8 cellular contexts compared by ENCODE assay signal in the genomic region with DNA sequence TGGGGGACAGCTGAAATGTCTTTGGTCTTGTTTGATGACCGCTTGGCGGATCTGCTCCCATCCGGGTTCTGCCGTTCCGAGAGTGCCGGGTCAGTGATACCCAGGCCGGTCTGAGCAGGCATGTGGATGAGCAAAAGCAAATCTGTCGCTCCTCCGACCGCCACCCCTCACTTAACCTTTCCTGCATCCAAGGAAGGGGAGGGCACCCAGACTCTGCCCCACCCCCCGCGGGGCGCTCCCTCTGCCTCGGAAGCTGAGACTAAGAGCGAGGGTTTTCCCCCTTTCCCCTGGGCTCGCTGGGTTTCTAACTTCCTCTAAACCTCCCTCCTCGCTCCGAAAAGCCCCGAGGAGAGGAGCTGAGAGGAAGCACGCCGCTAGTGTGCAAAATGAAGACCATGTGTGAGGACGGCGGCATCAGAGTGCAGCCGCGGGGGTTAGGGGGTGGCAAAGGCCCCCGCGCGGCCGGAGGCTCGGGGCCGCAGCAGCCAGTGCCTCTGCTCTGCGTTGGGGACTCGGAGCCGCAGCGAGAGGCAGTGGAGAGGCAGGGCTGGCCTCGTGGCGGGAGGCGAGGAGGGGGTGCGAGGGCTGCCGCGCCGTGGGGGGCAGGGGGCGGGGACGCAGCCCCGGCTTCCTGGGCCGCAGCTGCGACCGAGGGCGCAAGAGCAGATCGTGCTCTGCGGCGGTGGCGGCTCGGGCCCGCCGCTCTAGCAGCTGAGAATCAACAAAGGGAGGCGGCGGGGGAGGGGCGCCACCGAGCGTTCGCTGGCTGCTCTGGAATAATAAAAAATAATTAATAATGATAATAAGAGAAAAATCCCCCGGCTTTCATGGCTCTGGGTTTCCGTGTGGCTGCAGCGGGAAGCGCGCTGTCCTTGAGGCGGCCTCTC. TPM values are rescaled to one million over a fixed set of nuclear protein-coding genes. Genes with fewer than 3 reads are reported as not detected.
DNase-seq lines count a peak whose midpoint lies in the region; ATAC-seq, FAIRE-seq and TF ChIP-seq lines count a peak whose summit lies in the region.

No MANE protein-coding gene starts in this region.

- no peak overlapping the region for H3K27ac ChIP-seq in H1 (ENCODE audit: low read depth, low read length)
- peak overlapping the region; percentile 43 to 66 for H3K27ac ChIP-seq in thoracic aorta

- H3K23ac ChIP-seq in H1 (ENCODE audit: insufficient read length): no peak overlapping the region

- peak overlapping the region; percentile 74 for H4K91ac ChIP-seq in H1 (replicated peaks; ENCODE audit: insufficient read length, low read length)

- peak overlapping the region; percentile 36 to 86 (median 54) for H3K4me3 ChIP-seq in H1 (ENCODE audit: extremely low read depth in 1 of 4, insufficient read depth in 2 of 4, low read depth in 3 of 4, low read length in 4 of 4)
- H3K4me3 ChIP-seq in mononuclear cell (ENCODE audit: low read length): peak overlapping the region; percentile 28
- peak overlapping the region; percentile 74 for H3K4me3 ChIP-seq in thoracic aorta

- H2BK120ac ChIP-seq in H1 (replicated peaks; ENCODE audit: low read depth, low read length): no peak overlapping the region

- H3K18ac ChIP-seq in H1 (ENCODE audit: extremely low read depth, low read length): peak overlapping the region; percentile 71

- no peak for FAIRE-seq in H1 (lab: Jason Lieb, UNC)

- H3K14ac ChIP-seq in H1 (ENCODE audit: insufficient read length): no peak overlapping the region

- H3K9me3 ChIP-seq in H1 (ENCODE audit: insufficient read depth in 2 of 2, low read depth in 1 of 2, low read length in 1 of 2): no peaks in the 10 kb centered on the region
- H3K9me3 ChIP-seq in mononuclear cell (ENCODE audit: low read depth, low read length): no peaks in the 10 kb centered on the region
- no peaks in the 10 kb centered on the region for H3K9me3 ChIP-seq in thoracic aorta

- H3K9ac ChIP-seq in H1 (replicated peaks in 1 of 4; ENCODE audit: extremely low read depth in 1 of 4, low read depth in 3 of 4, low read length in 3 of 4): peak overlapping the region in 1 of 4 experiments; percentile 39; a peak in 2 of 7 replicates

- H3K23me2 ChIP-seq in H1 (ENCODE audit: low read depth, low read length): peaks cover 31% of the 10 kb centered on the region; the same call in 1 of the 2 replicates

- TF ChIP-seq RAD21 in H1 (IDR thresholded peaks at IDR 0.05 in 1 of 2, conservative IDR thresholded peaks at IDR 0.05 in 1 of 2; ENCODE audit: low read depth in 2 of 2, low read length in 2 of 2): no peak

- peak overlapping the region; percentile 60 for H4K5ac ChIP-seq in H1 (ENCODE audit: insufficient read length, low read depth, low read length)

- H2BK15ac ChIP-seq in H1 (ENCODE audit: low read length): no peak overlapping the region

- H3K56ac ChIP-seq in H1 (replicated peaks; ENCODE audit: insufficient read length, low read depth, low read length): no peak overlapping the region

- no peak overlapping the region for H4K8ac ChIP-seq in H1 (ENCODE audit: extremely low read depth, insufficient read depth, low read length)

- no peaks in the 10 kb centered on the region; a peak in 1 of 4 replicates for H3K79me2 ChIP-seq in H1 (ENCODE audit: control insufficient read depth in 1 of 2, insufficient read depth in 2 of 2, low read length in 2 of 2)

- H3K27me3 ChIP-seq in H1 (replicated peaks in 1 of 4; ENCODE audit: control insufficient read depth in 3 of 4, extremely low read depth in 1 of 4, insufficient read depth in 3 of 4, low read length in 3 of 4) (peaks cover 8 to 36% (median 28%) of the 10 kb centered on the region in 4 experiments), mononuclear cell (ENCODE audit: insufficient read depth, low read length) (no peaks in the 10 kb centered on the region), thoracic aorta (replicated peaks; ENCODE audit: insufficient read depth) (no peaks in the 10 kb centered on the region)

- POLR2A ChIA-PET in H1 (lab: Charles Lee; ENCODE audit: partially characterized antibody): interaction anchor here (0.6 to 20.0 kb wide), 10 partner anchors 8 to 76 kb away, joined by 3 to 509 read pairs (median 4); a partner anchor contains a TSS

- peak; percentile 64 for ATAC-seq in GM21515 (IDR thresholded peaks at IDR 0.05; ENCODE audit: unreplicated experiment)
- ATAC-seq in thoracic aorta (ENCODE audit: insufficient number of reproducible peaks, low FRiP score, low read depth): no peak

- no peaks in the 10 kb centered on the region for H3K79me1 ChIP-seq in H1 (ENCODE audit: low read depth, low read length)

- CTCF ChIA-PET in H1 (lab: Charles Lee; ENCODE audit: partially characterized antibody): interaction anchor here (1.1 to 1.4 kb wide), 2 partner anchors 14 to 16 kb away, joined by 3 to 4 read pairs; no protein-coding TSS in a partner anchor

- H2BK20ac ChIP-seq in H1 (ENCODE audit: low read length): no peak overlapping the region

- peak; percentile 52 for DNase-seq in DMS53 treated with DMSO at 0.1 percent for 48 hours (lab: John Stamatoyannopoulos, UW; ENCODE audit: unreplicated experiment)
- peak; percentile 74 for DNase-seq in NAMALWA (ENCODE audit: low spot score)
- peak; percentile 68 for DNase-seq in activated CD4-positive, CD25-positive, alpha-beta regulatory T cell treated with anti-CD3 and anti-CD28 coated beads, Interleukin-2, amount 50 U/mL, for 72 hours
- peak in 1 of 2 experiments; percentile 51 for DNase-seq in H1 (ENCODE audit: low read depth in 1 of 2, low spot score in 2 of 2)
- no peak for DNase-seq in thoracic aorta (ENCODE audit: low spot score)
- DNase-seq in dedifferentiated amniotic fluid mesenchymal stem cell (ENCODE audit: extremely low spot score): no peak

- no peak overlapping the region for H2AK5ac ChIP-seq in H1 (ENCODE audit: low read depth, low read length)

- H3K4me1 ChIP-seq in H1 (replicated peaks in 1 of 4; ENCODE audit: control insufficient read depth in 3 of 4, insufficient read depth in 4 of 4, low read length in 3 of 4): peaks cover 6 to 22% (median 15%) of the 10 kb centered on the region in 4 experiments
- peaks cover 56% of the 10 kb centered on the region for H3K4me1 ChIP-seq in mononuclear cell (ENCODE audit: insufficient read depth, low read length)
- no peaks in the 10 kb centered on the region for H3K4me1 ChIP-seq in thoracic aorta (ENCODE audit: control insufficient read depth in 1 of 2, low read depth in 2 of 2)

- TF ChIP-seq EP300 in H1 (IDR thresholded peaks at IDR 0.05; ENCODE audit: borderline replicate concordance in 1 of 2, low read depth in 2 of 2, low read length in 2 of 2): no peak

- peak overlapping the region; percentile 71; the same call in 1 of the 2 replicates for H2BK5ac ChIP-seq in H1 (ENCODE audit: low read depth, low read length)

- TF ChIP-seq CTCF in H1 (IDR thresholded peaks at IDR 0.05; ENCODE audit: control extremely low read depth in 1 of 3, insufficient read depth in 1 of 3, low read depth in 1 of 3, low read length in 3 of 3) (no peak), thoracic aorta (IDR thresholded peaks at IDR 0.05) (no peak)

- no CpG with 5 or more reads among the region's 68 CpGs for WGBS in H1 (ENCODE audit: extremely low coverage in 1 of 2, insufficient coverage in 1 of 2, insufficient read length in 1 of 2, insufficient replicate concordance in 2 of 2, low coverage in 1 of 2, low lambda C conversion rate in 2 of 2, missing lambda C conversion rate in 1 of 2), 2 experiments

- TF ChIP-seq POLR2A in H1 (IDR thresholded peaks at IDR 0.05; ENCODE audit: control extremely low read depth in 1 of 2, low read depth in 2 of 2, low read length in 2 of 2): no peak; a peak in 1 of 3 replicates

- no peak overlapping the region for H2BK12ac ChIP-seq in H1 (ENCODE audit: low read depth, low read length)

- peaks cover 0 to 4% of the 10 kb centered on the region in 2 experiments for H4K20me1 ChIP-seq in H1 (replicated peaks in 1 of 2; ENCODE audit: control insufficient read depth in 1 of 2, insufficient read depth in 2 of 2, low read length in 2 of 2)

- no peak overlapping the region for H3K4ac ChIP-seq in H1 (replicated peaks; ENCODE audit: insufficient read length, low read depth, low read length)

- H2AFZ ChIP-seq in H1 (ENCODE audit: low read length): no peak overlapping the region

- no peaks in the 10 kb centered on the region for H3K36me3 ChIP-seq in H1 (ENCODE audit: control insufficient read depth in 2 of 4, insufficient read depth in 4 of 4, low read length in 3 of 4)
- no peaks in the 10 kb centered on the region for H3K36me3 ChIP-seq in thoracic aorta

- H3K4me2 ChIP-seq in H1 (ENCODE audit: insufficient read depth in 1 of 2, low read depth in 2 of 2, low read length in 2 of 2): peak overlapping the region; percentile 71 to 92

TF ChIP-seq in H1, 55 proteins besides CTCF, POLR2A, EP300 and RAD21:
- TF ChIP-seq SRF (IDR thresholded peaks at IDR 0.05; ENCODE audit: low read depth, low read length) (no peak), RBBP5 (IDR thresholded peaks at IDR 0.05; ENCODE audit: borderline replicate concordance, low read depth, low read length) (0 out of 2 replicates have a peak, but pooled peaks have one; percentile 12), ASH2L (IDR thresholded peaks at IDR 0.05; ENCODE audit: low read length) (peak; percentile 30), CTBP2 (IDR thresholded peaks at IDR 0.05; ENCODE audit: borderline replicate concordance, insufficient read depth, insufficient read length, low read length) (no peak), POLR2AphosphoS5 (IDR thresholded peaks at IDR 0.05; ENCODE audit: low read depth, low read length) (no peak)
- TF ChIP-seq, protein P1, sequence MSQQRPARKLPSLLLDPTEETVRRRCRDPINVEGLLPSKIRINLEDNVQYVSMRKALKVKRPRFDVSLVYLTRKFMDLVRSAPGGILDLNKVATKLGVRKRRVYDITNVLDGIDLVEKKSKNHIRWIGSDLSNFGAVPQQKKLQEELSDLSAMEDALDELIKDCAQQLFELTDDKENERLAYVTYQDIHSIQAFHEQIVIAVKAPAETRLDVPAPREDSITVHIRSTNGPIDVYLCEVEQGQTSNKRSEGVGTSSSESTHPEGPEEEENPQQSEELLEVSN (IDR thresholded peaks at IDR 0.05): peak; percentile 34; the same call in 1 of the 2 replicates
- TF ChIP-seq, protein P2, sequence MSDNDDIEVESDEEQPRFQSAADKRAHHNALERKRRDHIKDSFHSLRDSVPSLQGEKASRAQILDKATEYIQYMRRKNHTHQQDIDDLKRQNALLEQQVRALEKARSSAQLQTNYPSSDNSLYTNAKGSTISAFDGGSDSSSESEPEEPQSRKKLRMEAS (IDR thresholded peaks at IDR 0.05): peak; percentile 72

RNA-seq across cellular contexts. Expression of a gene that starts 55.8 kb away (rescaled TPM):
- 50.8 and 54.7 TPM in 2 replicates for total RNA-seq in H1 (2021; fragmentation: NEBNext Ultra II Directional; extraction: Animal tissue kit (Norgen Biotek cat#: 25700))
- polyA plus RNA-seq in H1 (2011; rRNA removed): 25.0 and 38.7 TPM in 2 replicates
- polyA plus RNA-seq in H1 (2011; cell fraction: cytosol; rRNA removed): 23.7 TPM
- 71.8 TPM for polyA plus RNA-seq in H1 (2011; cell fraction: nucleus; rRNA removed)
- polyA plus RNA-seq in H1 (2012, experiment 1 of 2): 30.9 to 39.5 TPM (median 38.0 TPM) in 4 replicates
- 13.5 TPM for polyA plus RNA-seq in H1 (2012, experiment 2 of 2)
- 27.2 TPM for polyA plus RNA-seq in H1 (2013, experiment 1 of 2)
- polyA plus RNA-seq in H1 (2013, experiment 2 of 2): 25.2 TPM
- 34.2 and 37.3 TPM in 2 replicates for polyA minus RNA-seq in H1 (2011; rRNA and poly(A)+ RNA removed)
- polyA minus RNA-seq in H1 (2011; cell fraction: cytosol; rRNA and poly(A)+ RNA removed): 61.1 TPM
- polyA minus RNA-seq in H1 (2011; cell fraction: nucleus; rRNA and poly(A)+ RNA removed): 51.4 TPM
- total RNA-seq in mononuclear cell (42.3 TPM), thoracic aorta (10 to 100 TPM; 28.6 to 30.7 TPM)

Comparison
In these comparisons a context has a peak if more than half of its experiments do, and no peak if none do; other contexts are left out.
1. DNase-seq: peak in DMS53 treated with DMSO at 0.1 percent for 48 hours (single experiment), NAMALWA (single experiment) and activated CD4-positive, CD25-positive, alpha-beta regulatory T cell treated with anti-CD3 and anti-CD28 coated beads, Interleukin-2, amount 50 U/mL, for 72 hours (single experiment); none in thoracic aorta (single experiment) and dedifferentiated amniotic fluid mesenchymal stem cell (single experiment).
2. Peak in every context shown above with its lines, with median percentiles within 50 percentile points of each other: H3K4me3 ChIP-seq.